ENCODE assay signal across 24 cellular contexts in genomic region chr2:122363885-122364284, GRCh38.
DNase-seq lines count a peak whose midpoint lies in the region; ATAC-seq and TF ChIP-seq lines count a peak whose summit lies in the region.
"Had no signal": no experiment of that assay in that cellular context is flagged by ENCODE, and none has a peak within 500 bp of the region (broad histone marks: within the 10 kb centered on the region; RNA-seq: fewer than 3 reads in every experiment).

No MANE protein-coding gene starts in this region.

- H3K4me2 ChIP-seq in SK-N-SH, result no peak overlapping the region
- no peak overlapping the region for H3K4me2 ChIP-seq in neuronal stem cell (ENCODE audit: insufficient read depth, low read length, poor library complexity, severe bottlenecking)
- H3K4me2 ChIP-seq: A549; BLaER1 treated with 17β-estradiol and CSF1 and Interleukin-3, amounts not matched to agents 10 nM and 100 nM had no signal

- TF ChIP-seq EP300 in SK-N-SH (IDR thresholded peaks at IDR 0.05; ENCODE audit: borderline replicate concordance in 1 of 2, low read depth in 1 of 2, low read length in 1 of 2), result peak in 1 of 2 experiments; percentile 57; a peak in 1 of 4 replicates

- no peak overlapping the region for H3K4ac ChIP-seq in neuronal stem cell (ENCODE audit: low read length)

- DNase-seq in SK-N-SH, result peak; percentile 42
- DNase-seq in iPS-NIHi7 (ENCODE audit: extremely low spot score), result peak; percentile 14
- no peak for DNase-seq in neuronal stem cell (ENCODE audit: low spot score)
- no peak for DNase-seq in dorsolateral prefrontal cortex
- no peak for DNase-seq in CD14-positive monocyte (ENCODE audit: low spot score)
- DNase-seq in anterior cingulate cortex (lab: John Stamatoyannopoulos, UW), result no peak
- DNase-seq: AML-193; CD4-positive, alpha-beta memory T cell; CD4-positive, CD25-positive, alpha-beta regulatory T cell; CD8-positive, alpha-beta memory T cell; COR-L47; DMS 273 treated with DMSO at 0.1 percent for 48 hours; DMS153; DMS53; DMS79; DND-41; EL; GF-D8 had no signal

- H3K9me2 ChIP-seq in SK-N-SH, result no peaks in the 10 kb centered on the region

- H3K9ac ChIP-seq in SK-N-SH (no peak overlapping the region), neuronal stem cell (ENCODE audit: low read depth, low read length, poor library complexity) (no peak overlapping the region)
- H3K9ac ChIP-seq: BLaER1 treated with 17β-estradiol and CSF1 and Interleukin-3, amounts not matched to agents 10 nM and 100 nM had no signal

- H3K9me3 ChIP-seq in SK-N-SH (no peaks in the 10 kb centered on the region), neuronal stem cell (replicated peaks in 1 of 2; ENCODE audit: control insufficient read depth in 2 of 2, insufficient read depth in 1 of 2, low read depth in 1 of 2, low read length in 2 of 2) (no peaks in the 10 kb centered on the region)
- H3K9me3 ChIP-seq: A549; BLaER1 treated with 17β-estradiol and CSF1 and Interleukin-3, amounts not matched to agents 10 nM and 100 nM had no signal

- H3K27me3 Mint-ChIP-seq in CD14-positive monocyte (ENCODE audit: low read depth in 3 of 3), result peaks cover 0 to 4% (median 0%) of the 10 kb centered on the region in 3 donors
- H3K27me3 Mint-ChIP-seq: B cell; CD4-positive, alpha-beta memory T cell; CD4-positive, CD25-positive, alpha-beta regulatory T cell; CD8-positive, alpha-beta memory T cell had no signal

- no peak overlapping the region for H3K4me3 Mint-ChIP-seq in CD14-positive monocyte
- H3K4me3 Mint-ChIP-seq: B cell; CD4-positive, alpha-beta memory T cell; CD4-positive, CD25-positive, alpha-beta regulatory T cell; CD8-positive, alpha-beta memory T cell had no signal

- H3K79me2 ChIP-seq in SK-N-SH (ENCODE audit: insufficient read depth), result no peaks in the 10 kb centered on the region

- no peak overlapping the region for H3K23ac ChIP-seq in neuronal stem cell (ENCODE audit: low read depth, low read length, poor library complexity)

- ATAC-seq in SK-N-SH treated with all-trans-retinoic acid at 6 μM for 48 hours, result no peak
- ATAC-seq: A549 had no signal

- CTCF ChIA-PET in SK-N-SH (lab: Yijun Ruan, JAX), result interaction anchor here (1.2 kb wide), 1 partner anchor 28 kb away, joined by 3 read pairs; no protein-coding TSS in a partner anchor

- no peak overlapping the region for H2AFZ ChIP-seq in SK-N-SH (ENCODE audit: low read depth)
- no peak overlapping the region for H2AFZ ChIP-seq in neuronal stem cell (ENCODE audit: low read length)

- no peak overlapping the region for H2BK120ac ChIP-seq in neuronal stem cell (ENCODE audit: low read depth, low read length)

- TF ChIP-seq CTCF in SK-N-SH (IDR thresholded peaks at IDR 0.05), result no peak
- TF ChIP-seq CTCF in dorsolateral prefrontal cortex (IDR thresholded peaks at IDR 0.05 in 54 of 56, conservative IDR thresholded peaks at IDR 0.05 in 2 of 56; ENCODE audit: low read depth in 1 of 56, partially characterized antibody in 56 of 56), result no peak
- TF ChIP-seq CTCF in CD14-positive monocyte (IDR thresholded peaks at IDR 0.05), result no peak

- H3K27me3 ChIP-seq in SK-N-SH (ENCODE audit: insufficient read depth) (no peaks in the 10 kb centered on the region), neuronal stem cell (ENCODE audit: control insufficient read depth in 3 of 3, insufficient read depth in 3 of 3, low read depth in 1 of 3, low read length in 3 of 3) (no peaks in the 10 kb centered on the region), dorsolateral prefrontal cortex (peaks cover 0 to 4% (median 0%) of the 10 kb centered on the region in 45 donors)
- H3K27me3 ChIP-seq: BLaER1 treated with 17β-estradiol and CSF1 and Interleukin-3, amounts not matched to agents 10 nM and 100 nM had no signal

- TF ChIP-seq RAD21 in SK-N-SH (IDR thresholded peaks at IDR 0.05; ENCODE audit: low read length), result 0 out of 2 replicates have a peak, but pooled peaks have one; percentile 4

- H2BK12ac ChIP-seq in neuronal stem cell (ENCODE audit: low read length), result no peak overlapping the region

- no peaks in the 10 kb centered on the region for H3K4me1 Mint-ChIP-seq in CD14-positive monocyte
- H3K4me1 Mint-ChIP-seq: B cell; CD4-positive, alpha-beta memory T cell; CD4-positive, CD25-positive, alpha-beta regulatory T cell; CD8-positive, alpha-beta memory T cell had no signal

- H3F3A ChIP-seq in SK-N-SH (replicated peaks; ENCODE audit: insufficient read depth), result no peaks in the 10 kb centered on the region

- H4K8ac ChIP-seq in neuronal stem cell (ENCODE audit: low read depth, low read length), result no peak overlapping the region

- H3K36me3 ChIP-seq in SK-N-SH (replicated peaks in 1 of 2; ENCODE audit: control insufficient read depth in 1 of 2, insufficient read depth in 2 of 2, low read length in 1 of 2) (no peaks in the 10 kb centered on the region), neuronal stem cell (replicated peaks in 1 of 2; ENCODE audit: control insufficient read depth in 2 of 2, insufficient read depth in 2 of 2, low read length in 2 of 2) (no peaks in the 10 kb centered on the region)
- H3K36me3 ChIP-seq: BLaER1 treated with 17β-estradiol and CSF1 and Interleukin-3, amounts not matched to agents 10 nM and 100 nM had no signal

- no peak overlapping the region for H2BK15ac ChIP-seq in neuronal stem cell (ENCODE audit: low read length)

- H3K4me3 ChIP-seq in SK-N-SH (ENCODE audit: low read depth in 2 of 2, low read length in 1 of 2) (no peak overlapping the region), neuronal stem cell (ENCODE audit: low read length in 2 of 2) (no peak overlapping the region), dorsolateral prefrontal cortex (no peak overlapping the region)
- H3K4me3 ChIP-seq: A549; BLaER1 treated with 17β-estradiol and CSF1 and Interleukin-3, amounts not matched to agents 10 nM and 100 nM had no signal

- H3K4me1 ChIP-seq in SK-N-SH (ENCODE audit: control insufficient read depth in 1 of 2, insufficient read depth in 2 of 2, low read depth in 1 of 2, low read length in 1 of 2), result peaks cover 0 to 10% of the 10 kb centered on the region in 2 experiments; a peak in 2 of 4 replicates
- H3K4me1 ChIP-seq in neuronal stem cell (ENCODE audit: control insufficient read depth in 2 of 2, insufficient read depth in 1 of 2, low read depth in 1 of 2, low read length in 2 of 2), result peaks cover 0 to 2% of the 10 kb centered on the region in 2 donors
- H3K4me1 ChIP-seq: A549; BLaER1 treated with 17β-estradiol and CSF1 and Interleukin-3, amounts not matched to agents 10 nM and 100 nM had no signal

- H3K27ac Mint-ChIP-seq in CD14-positive monocyte, result peak overlapping the region in 1 of 7 donors; percentile 11
- H3K27ac Mint-ChIP-seq: B cell; CD4-positive, CD25-positive, alpha-beta regulatory T cell; CD8-positive, alpha-beta memory T cell had no signal

- H3K79me1 ChIP-seq in neuronal stem cell (ENCODE audit: low read depth, low read length), result no peaks in the 10 kb centered on the region

- no peak overlapping the region for H3K14ac ChIP-seq in neuronal stem cell (ENCODE audit: low read length)

- intact Hi-C loops in dorsolateral prefrontal cortex (cut with DNase I) (no loop called here), CD14-positive monocyte (cut with micrococcal nuclease) (no loop called here)

- H2AK5ac ChIP-seq in neuronal stem cell (ENCODE audit: low read depth, low read length), result no peak overlapping the region

- H3K27ac ChIP-seq in SK-N-SH (ENCODE audit: low read depth in 2 of 2, low read length in 1 of 2) (no peak overlapping the region), neuronal stem cell (replicated peaks; ENCODE audit: low read length) (no peak overlapping the region), dorsolateral prefrontal cortex (no peak overlapping the region)
- H3K27ac ChIP-seq: 22Rv1; A549; BLaER1 treated with 17β-estradiol and CSF1 and Interleukin-3, amounts not matched to agents 10 nM and 100 nM; C4-2B had no signal

- no peaks in the 10 kb centered on the region for H3K36me3 Mint-ChIP-seq in CD14-positive monocyte
- H3K36me3 Mint-ChIP-seq: CD4-positive, alpha-beta memory T cell; CD4-positive, CD25-positive, alpha-beta regulatory T cell; CD8-positive, alpha-beta memory T cell had no signal

- H2BK5ac ChIP-seq in neuronal stem cell (ENCODE audit: low read length), result no peak overlapping the region

- H3K9me3 Mint-ChIP-seq in CD14-positive monocyte, result peaks cover 0 to 4% (median 0%) of the 10 kb centered on the region in 7 donors
- H3K9me3 Mint-ChIP-seq: CD8-positive, alpha-beta memory T cell had no signal

- no peaks in the 10 kb centered on the region for H4K20me1 ChIP-seq in SK-N-SH (ENCODE audit: insufficient read depth)
- H4K20me1 ChIP-seq: BLaER1 treated with 17β-estradiol and CSF1 and Interleukin-3, amounts not matched to agents 10 nM and 100 nM had no signal

- H4K91ac ChIP-seq in neuronal stem cell (ENCODE audit: low read depth, low read length, poor library complexity), result no peak overlapping the region

- POLR2A ChIA-PET in SK-N-SH (lab: Yijun Ruan, JAX), result no interaction called here

- peak overlapping the region; percentile 81 for H3K18ac ChIP-seq in neuronal stem cell (ENCODE audit: low read length)

- WGBS in SK-N-SH (ENCODE audit: low lambda C conversion rate), result 31% methylated on average over 2 of the region's 2 CpGs
- WGBS in neuronal stem cell (ENCODE audit: extremely low coverage in 2 of 2, insufficient read length in 2 of 2, insufficient replicate concordance in 1 of 2), 2 donors, result no CpG with 5 or more reads among the region's 2 CpGs

TF ChIP-seq in SK-N-SH, 30 proteins besides CTCF, POLR2A, EP300 and RAD21:
- TF ChIP-seq GATA2 (CRISPR knock-in tag; IDR thresholded peaks at IDR 0.05) (peak; percentile 74), NRF1 (IDR thresholded peaks at IDR 0.05; ENCODE audit: low read depth, low read length) (no peak)

TF ChIP-seq in SK-N-SH treated with all-trans-retinoic acid at 6 μM for 48 hours, 23 proteins besides CTCF, POLR2A, EP300 and RAD21 (continues in another document):
- TF ChIP-seq ISL1 (CRISPR knock-in tag; IDR thresholded peaks at IDR 0.05) (no peak), GLIS3 (CRISPR knock-in tag; IDR thresholded peaks at IDR 0.05) (no peak), PATZ1 (CRISPR knock-in tag; IDR thresholded peaks at IDR 0.05; ENCODE audit: borderline replicate concordance) (no peak), ZFP30 (CRISPR knock-in tag; IDR thresholded peaks at IDR 0.05) (no peak)

Comparison
In these comparisons a context has a peak if more than half of its experiments do, and no peak if none do; other contexts are left out.
1. DNase-seq: peak in SK-N-SH (single experiment) and iPS-NIHi7 (single experiment); none in neuronal stem cell (single experiment), dorsolateral prefrontal cortex (0 of 10), CD14-positive monocyte (single experiment) and anterior cingulate cortex (0 of 58).